Comparison of ENCODE assay signal across 7 cellular contexts in genomic region chrX:130170752-130171445, GRCh38. TPM values are rescaled to one million over a fixed set of nuclear protein-coding genes. Genes with fewer than 3 reads are reported as not detected.
DNase-seq lines count a peak whose midpoint lies in the region; ATAC-seq and TF ChIP-seq lines count a peak whose summit lies in the region.

No MANE protein-coding gene starts in this region.

- H3K4me3 ChIP-seq in lower lobe of right lung: peak overlapping the region; percentile 58

- no peaks in the 10 kb centered on the region for H3K27me3 ChIP-seq in lower lobe of right lung (ENCODE audit: low read depth)

- no peaks in the 10 kb centered on the region for H3K36me3 ChIP-seq in lower lobe of right lung

- intact Hi-C loops in lower lobe of right lung (cut with DNase I): no loop called here

- peak overlapping the region; percentile 94 for H3K27ac ChIP-seq in cingulate gyrus (ENCODE audit: low read depth, low read length)
- H3K27ac ChIP-seq in lower lobe of right lung: no peak overlapping the region

- ATAC-seq in GM18511 (IDR thresholded peaks at IDR 0.05; ENCODE audit: unreplicated experiment) (peak; percentile 71), HG02938 (IDR thresholded peaks at IDR 0.05; ENCODE audit: unreplicated experiment) (peak; percentile 70), lower lobe of right lung (peak; percentile 60 to 68)

- no peaks in the 10 kb centered on the region for H3K9me3 ChIP-seq in lower lobe of right lung

- no peak for TF ChIP-seq CTCF in lower lobe of right lung (IDR thresholded peaks at IDR 0.05)

- peaks cover 25% of the 10 kb centered on the region for H3K4me1 ChIP-seq in lower lobe of right lung

- DNase-seq in NCI-H2107 treated with DMSO at 0.1 percent for 48 hours (lab: John Stamatoyannopoulos, UW; ENCODE audit: unreplicated experiment) (peak; percentile 79), lower lobe of right lung (peak; percentile 56)
- peak; percentile 59 for DNase-seq in activated CD4-positive, CD25-positive, alpha-beta regulatory T cell treated with anti-CD3 and anti-CD28 coated beads, Interleukin-2, amount 50 U/mL, for 72 hours
- DNase-seq in stimulated activated CD8-positive, alpha-beta memory T cell treated with anti-CD3 and anti-CD28 coated beads, Interleukin-15, amount 100 ng/mL, for 48 hours (ENCODE audit: low read depth in 2 of 2): peak; percentile 53 to 63

RNA-seq across cellular contexts. Expression of gene RAB33A, which starts 0.9 kb away (rescaled TPM):
- 0.59 TPM for total RNA-seq in lower lobe of right lung

RNA-seq across cellular contexts. Expression of gene AIFM1, which starts 5.3 kb away (rescaled TPM):
- 23.1 TPM for total RNA-seq in lower lobe of right lung
